Comparison of ENCODE assay signal across 8 cellular contexts in the genomic region with DNA sequence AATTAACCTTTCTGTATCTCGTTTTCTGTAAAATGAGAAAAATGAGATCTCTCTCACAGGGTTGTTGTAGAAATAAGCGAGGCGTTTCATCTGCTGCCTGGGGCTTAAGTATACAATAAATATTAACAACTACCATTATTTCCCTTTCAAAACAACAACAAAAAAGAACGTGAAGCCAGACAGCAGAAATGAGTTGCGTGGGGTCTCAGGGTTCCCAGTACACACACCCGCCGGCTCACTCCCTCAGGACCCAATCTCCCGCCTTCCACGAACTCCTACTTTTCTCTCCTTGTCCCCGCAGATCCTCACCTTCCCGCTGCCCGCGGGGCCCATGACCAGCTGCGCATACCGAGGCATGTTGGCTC. TPM values are rescaled to one million over a fixed set of nuclear protein-coding genes. Genes with fewer than 3 reads are reported as not detected.
DNase-seq lines count a peak whose midpoint lies in the region; ATAC-seq and TF ChIP-seq lines count a peak whose summit lies in the region.

No MANE protein-coding gene starts in this region.

- peak overlapping the region; percentile 99 for H3K27ac Mint-ChIP-seq in T-helper 17 cell

- ATAC-seq in T-helper 17 cell = no peak

- H3K36me3 Mint-ChIP-seq in T-helper 17 cell (ENCODE audit: low read depth) = peaks cover 10% of the 10 kb centered on the region

- H3K9me3 ChIP-seq in T-helper 17 cell (ENCODE audit: control insufficient read depth, low read length, poor library complexity, severe bottlenecking) = no peaks in the 10 kb centered on the region

- no peak for DNase-seq in T-helper 17 cell
- DNase-seq in foreskin fibroblast = no peak
- no peak for DNase-seq in skeletal muscle cell (ENCODE audit: low read depth)
- DNase-seq in activated effector memory CD4-positive, alpha-beta T cell treated with Interleukin-2 at 50 U/mL for 16 hours = no peak
- no peak for DNase-seq in NCI-H526 (lab: John Stamatoyannopoulos, UW)
- no peak for DNase-seq in NCI-H774 (lab: John Stamatoyannopoulos, UW)
- DNase-seq in NCI-H1048 (lab: John Stamatoyannopoulos, UW) = no peak

- peaks cover 25% of the 10 kb centered on the region for H3K4me1 Mint-ChIP-seq in T-helper 17 cell

- H3K4me3 ChIP-seq in GM12875 (ENCODE audit: low read depth, low read length) (peak overlapping the region; percentile 82), foreskin fibroblast (ENCODE audit: low read depth in 1 of 2, low read length in 2 of 2) (peak overlapping the region; percentile 76 to 80), skeletal muscle cell (ENCODE audit: low read depth, low read length) (peak overlapping the region; percentile 88)

- no peaks in the 10 kb centered on the region for H3K27me3 Mint-ChIP-seq in T-helper 17 cell

- peak overlapping the region; percentile 100 for H3K4me3 Mint-ChIP-seq in T-helper 17 cell

- TF ChIP-seq CTCF in GM12875 (IDR thresholded peaks at IDR 0.05; ENCODE audit: borderline replicate concordance, insufficient read depth, low read depth, low read length) (no peak), foreskin fibroblast (IDR thresholded peaks at IDR 0.05; ENCODE audit: low read depth, low read length) (no peak)

RNA-seq across cellular contexts. Expression of a gene that starts 0.2 kb away (rescaled TPM):
- 1 to 10 TPM; 4.4 to 5.2 TPM for total RNA-seq in T-helper 17 cell

RNA-seq across cellular contexts. Expression of a gene that starts 0.8 kb away (rescaled TPM):
- 1 to 10 TPM; 3.2 to 3.5 TPM for total RNA-seq in T-helper 17 cell

RNA-seq across cellular contexts. Expression of a gene that starts 17.7 kb away (rescaled TPM):
- total RNA-seq in T-helper 17 cell = 100 to 1,000 TPM; 196 to 225 TPM

RNA-seq across cellular contexts. Expression of a gene that starts 34.1 kb away (rescaled TPM):
- total RNA-seq in T-helper 17 cell = 10 to 100 TPM; 81.0 to 96.3 TPM

RNA-seq across cellular contexts. Expression of a gene that starts 34.3 kb away (rescaled TPM):
- total RNA-seq in T-helper 17 cell = under 1 TPM; 0.37 to 0.62 TPM
